Comparison of ENCODE assay signal across 8 cellular contexts in the genomic region with DNA sequence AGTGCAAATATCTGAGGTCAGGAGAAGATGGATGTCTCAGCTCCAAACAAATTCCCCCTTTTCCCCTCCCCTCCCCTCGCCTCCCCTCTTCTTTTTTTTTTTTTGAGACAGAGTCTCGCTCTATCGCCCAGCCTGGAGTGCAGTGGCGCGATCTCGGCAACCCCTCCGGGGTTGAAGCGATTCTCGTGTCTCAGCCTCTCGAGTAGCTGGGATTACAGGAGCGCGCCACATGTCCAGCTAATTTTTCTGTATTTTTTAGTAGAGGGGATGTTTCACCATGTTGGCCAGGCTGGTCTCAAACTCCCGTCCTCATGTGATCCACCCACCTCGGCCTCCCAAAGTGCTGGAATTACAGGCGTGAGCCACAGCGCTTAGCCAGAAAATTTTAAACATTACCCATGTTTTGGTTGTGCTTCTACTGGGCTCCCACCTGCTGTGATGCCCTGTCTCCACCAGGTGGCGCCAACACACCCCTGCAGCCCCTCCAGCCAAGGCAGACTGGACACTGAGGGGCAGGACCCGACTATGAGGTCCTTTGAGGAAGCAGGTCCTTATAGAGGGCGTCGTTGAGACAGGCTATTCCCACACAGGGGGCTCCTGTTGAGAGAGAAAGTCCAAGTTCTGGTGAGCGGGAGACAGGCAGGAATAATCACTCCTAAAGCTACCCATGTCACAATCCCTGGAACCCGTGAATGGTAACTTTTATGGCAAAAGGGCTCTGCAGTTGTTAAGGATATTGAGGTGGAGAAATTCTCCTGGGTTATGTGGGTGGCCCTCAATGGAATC. TPM values are rescaled to one million over a fixed set of nuclear protein-coding genes. Genes with fewer than 3 reads are reported as not detected.
DNase-seq lines count a peak whose midpoint lies in the region; ATAC-seq and TF ChIP-seq lines count a peak whose summit lies in the region.

No MANE protein-coding gene starts in this region.

- H3K36me3 ChIP-seq in endodermal cell (ENCODE audit: control insufficient read depth, insufficient read depth, low read length) (no peaks in the 10 kb centered on the region), mesendoderm (ENCODE audit: control insufficient read depth, insufficient read depth, low read length) (no peaks in the 10 kb centered on the region)

- no peak overlapping the region for H3K9ac ChIP-seq in endodermal cell (ENCODE audit: extremely low read depth, low read length, poor library complexity, severe bottlenecking)
- no peak overlapping the region for H3K9ac ChIP-seq in mesendoderm (ENCODE audit: low read length)

- no peak overlapping the region for H2BK120ac ChIP-seq in mesendoderm (ENCODE audit: low read depth, low read length)

- H2BK5ac ChIP-seq in mesendoderm (ENCODE audit: low read length), result no peak overlapping the region

- no peak overlapping the region for H3K18ac ChIP-seq in mesendoderm (ENCODE audit: low read length)

- no peak overlapping the region for H3K4ac ChIP-seq in mesendoderm (ENCODE audit: low read depth, low read length)

- no peak overlapping the region for H4K8ac ChIP-seq in mesendoderm (ENCODE audit: low read depth, low read length)

- DNase-seq in COLO829 (ENCODE audit: low spot score), result peak; percentile 75
- peak; percentile 62 to 63 for DNase-seq in NOMO-1 (lab: John Stamatoyannopoulos, UW; ENCODE audit: unreplicated experiment in 2 of 2)
- DNase-seq in activated CD8-positive, alpha-beta memory T cell treated with anti-CD3 and anti-CD28 coated beads for 4 hours (ENCODE audit: low read depth in 2 of 2), result peak; percentile 47
- DNase-seq in endodermal cell, result peak; percentile 95
- peak; percentile 87 for DNase-seq in mesendoderm
- DNase-seq in stimulated activated CD8-positive, alpha-beta memory T cell treated with anti-CD3 and anti-CD28 coated beads, Interleukin-4, amount 100 ng/mL, for 24 hours (ENCODE audit: low read depth), result peak; percentile 58

- no peaks in the 10 kb centered on the region for H3K9me3 Mint-ChIP-seq in endodermal cell

- no peak overlapping the region for H4K5ac ChIP-seq in mesendoderm (ENCODE audit: low read length)

- peaks cover 40% of the 10 kb centered on the region for H3K27me3 Mint-ChIP-seq in endodermal cell (ENCODE audit: insufficient read depth)

- WGBS in endodermal cell (ENCODE audit: insufficient coverage in 1 of 2, insufficient read length in 1 of 2), 2 experiments, result 8 to 15% methylated on average over 8 to 21 of the region's 22 CpGs
- no CpG with 5 or more reads among the region's 22 CpGs for WGBS in mesendoderm (ENCODE audit: extremely low coverage, insufficient coverage, low lambda C conversion rate)

- H3K23ac ChIP-seq in mesendoderm (ENCODE audit: low read length), result no peak overlapping the region

- H3K4me1 ChIP-seq in endodermal cell (ENCODE audit: control insufficient read depth, insufficient read depth, low read length) (no peaks in the 10 kb centered on the region), mesendoderm (ENCODE audit: control insufficient read depth, low read depth, low read length) (no peaks in the 10 kb centered on the region)

- H3K9me3 ChIP-seq in endodermal cell (ENCODE audit: control insufficient read depth, low read length), result no peaks in the 10 kb centered on the region

- H3K4me2 ChIP-seq in mesendoderm (ENCODE audit: low read length), result no peak overlapping the region

- H3K27ac ChIP-seq in endodermal cell (ENCODE audit: low read depth, low read length), result no peak overlapping the region
- no peak overlapping the region for H3K27ac ChIP-seq in mesendoderm (ENCODE audit: low read depth, low read length)

- H3K4me3 Mint-ChIP-seq in endodermal cell, result no peak overlapping the region

- no peak overlapping the region for H2AK5ac ChIP-seq in mesendoderm (ENCODE audit: low read length)

- H3K56ac ChIP-seq in mesendoderm (ENCODE audit: low read length), result no peak overlapping the region

- no peaks in the 10 kb centered on the region for H3K36me3 Mint-ChIP-seq in endodermal cell (ENCODE audit: low read depth)

- H3K4me3 ChIP-seq in endodermal cell (ENCODE audit: low read length) (peak overlapping the region; percentile 66), mesendoderm (ENCODE audit: low read length) (no peak overlapping the region)

- H3K4me1 Mint-ChIP-seq in endodermal cell, result no peaks in the 10 kb centered on the region

- TF ChIP-seq CTCF in endodermal cell (conservative IDR thresholded peaks at IDR 0.05), result peak; percentile 99

- ATAC-seq in HG02610 (IDR thresholded peaks at IDR 0.05; ENCODE audit: unreplicated experiment) (peak; percentile 41), HG03196 (IDR thresholded peaks at IDR 0.05; ENCODE audit: unreplicated experiment) (no peak)

- H3K27me3 ChIP-seq in endodermal cell (ENCODE audit: control insufficient read depth, insufficient read depth, low read length, poor library complexity, severe bottlenecking) (peaks cover 36% of the 10 kb centered on the region), mesendoderm (ENCODE audit: insufficient read depth, low read length, poor library complexity) (no peaks in the 10 kb centered on the region)

- H3K27ac Mint-ChIP-seq in endodermal cell, result no peak overlapping the region

- H3K79me2 ChIP-seq in mesendoderm (ENCODE audit: control insufficient read depth, insufficient read depth, low read length), result no peaks in the 10 kb centered on the region

- H2BK15ac ChIP-seq in mesendoderm (replicated peaks; ENCODE audit: low read depth), result no peak overlapping the region

- no peaks in the 10 kb centered on the region for H3K79me1 ChIP-seq in mesendoderm (ENCODE audit: low read length)

RNA-seq across cellular contexts. Expression of a gene that starts 6.3 kb away (rescaled TPM):
- total RNA-seq in endodermal cell, result not detected
- not detected for polyA plus RNA-seq in endodermal cell (2013, experiment 1 of 2)
- not detected for polyA plus RNA-seq in endodermal cell (2013, experiment 2 of 2)
- polyA plus RNA-seq in mesendoderm (2013, experiment 1 of 2), result not detected
- not detected for polyA plus RNA-seq in mesendoderm (2013, experiment 2 of 2)

RNA-seq across cellular contexts. Expression of a gene that starts 9.6 kb away (rescaled TPM):
- 10 to 100 TPM; 52.9 to 71.5 TPM for total RNA-seq in endodermal cell
- polyA plus RNA-seq in endodermal cell (2013, experiment 1 of 2), result 82.8 TPM
- 72.9 TPM for polyA plus RNA-seq in endodermal cell (2013, experiment 2 of 2)
- 70.8 TPM for polyA plus RNA-seq in mesendoderm (2013, experiment 1 of 2)
- polyA plus RNA-seq in mesendoderm (2013, experiment 2 of 2), result 70.2 TPM

RNA-seq across cellular contexts. Expression of a gene that starts 22.1 kb away (rescaled TPM):
- 1 to 10 TPM; 3.9 to 4.7 TPM for total RNA-seq in endodermal cell
- 2.1 TPM for polyA plus RNA-seq in endodermal cell (2013, experiment 1 of 2)
- polyA plus RNA-seq in endodermal cell (2013, experiment 2 of 2), result 2.2 TPM
- 1.7 TPM for polyA plus RNA-seq in mesendoderm (2013, experiment 1 of 2)
- 1.3 TPM for polyA plus RNA-seq in mesendoderm (2013, experiment 2 of 2)

RNA-seq across cellular contexts. Expression of a gene that starts 51.7 kb away (rescaled TPM):
- 10 to 100 TPM; 18.0 to 21.6 TPM for total RNA-seq in endodermal cell
- polyA plus RNA-seq in endodermal cell (2013, experiment 1 of 2), result 44.2 TPM
- polyA plus RNA-seq in endodermal cell (2013, experiment 2 of 2), result 36.3 TPM
- polyA plus RNA-seq in mesendoderm (2013, experiment 1 of 2), result 22.8 TPM
- 22.6 TPM for polyA plus RNA-seq in mesendoderm (2013, experiment 2 of 2)

RNA-seq across cellular contexts. Expression of a gene that starts 52.1 kb away (rescaled TPM):
- 10 to 100 TPM; 15.7 to 23.6 TPM for total RNA-seq in endodermal cell
- 21.9 TPM for polyA plus RNA-seq in endodermal cell (2013, experiment 1 of 2)
- polyA plus RNA-seq in endodermal cell (2013, experiment 2 of 2), result 19.8 TPM
- polyA plus RNA-seq in mesendoderm (2013, experiment 1 of 2), result 47.7 TPM
- 46.1 TPM for polyA plus RNA-seq in mesendoderm (2013, experiment 2 of 2)
